ENCODE assay signal across 1 cellular context in the genomic region with DNA sequence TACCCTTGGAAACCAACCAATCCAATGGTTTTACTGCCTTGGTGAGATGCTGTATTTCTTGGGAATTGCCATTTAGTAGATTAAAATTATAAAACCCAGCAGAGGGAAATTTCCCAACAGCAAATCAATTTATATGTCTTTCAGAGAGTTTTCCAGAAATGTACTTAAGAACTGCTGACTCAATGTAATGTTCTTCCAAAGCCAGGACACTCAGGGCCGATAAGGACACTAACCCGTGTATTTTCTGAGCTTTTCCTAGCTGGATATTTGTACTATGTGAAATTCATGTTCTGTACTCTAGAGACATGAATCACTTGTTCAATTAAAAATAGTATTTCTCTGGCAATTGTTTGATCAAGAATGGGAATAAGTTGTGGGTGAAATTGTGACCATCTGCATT.
TF ChIP-seq lines count a peak whose summit lies in the region.

No MANE protein-coding gene starts in this region.

TF ChIP-seq in endothelial cell of umbilical vein, 7 proteins besides CTCF, POLR2A, EP300 and RAD21 (continued from another document):
- no peak for TF ChIP-seq MYC (IDR thresholded peaks at IDR 0.05; ENCODE audit: low read depth, low read length)
